Comparison of ENCODE assay signal across 10 cellular contexts in the genomic region with DNA sequence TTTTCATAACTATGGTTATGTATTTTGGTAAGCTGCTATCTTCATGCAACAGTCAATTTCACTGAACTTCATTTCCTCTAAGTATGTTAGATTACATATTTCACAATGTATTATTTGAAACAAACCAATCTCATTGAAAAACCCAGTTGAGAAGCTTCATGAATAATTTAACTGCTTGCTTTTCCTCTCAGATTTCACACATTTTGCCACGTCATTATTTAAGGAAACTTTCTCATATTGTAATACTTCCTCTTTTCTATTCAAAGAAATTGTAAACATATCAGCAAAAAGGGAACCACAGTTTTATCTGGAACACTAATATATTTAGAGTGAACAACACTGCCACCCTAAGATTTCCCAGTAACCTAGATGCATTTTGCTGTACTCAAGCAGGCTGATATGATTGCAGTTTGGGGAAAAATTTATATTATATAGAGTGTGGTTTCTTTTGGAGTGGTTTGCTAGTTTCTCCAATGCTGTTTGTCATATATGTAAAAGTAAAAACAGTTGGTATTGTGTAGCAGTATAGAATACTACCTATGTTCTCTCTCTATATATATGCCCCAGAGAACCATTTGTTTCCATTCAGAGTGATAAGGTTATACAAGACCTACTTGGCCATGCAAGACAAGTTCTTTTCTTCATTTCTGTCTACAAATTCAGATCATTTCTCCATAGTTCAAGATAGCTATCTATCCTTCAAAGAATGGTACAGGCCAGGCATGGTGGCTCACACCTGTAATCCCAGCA. TPM values are rescaled to one million over a fixed set of nuclear protein-coding genes. Genes with fewer than 3 reads are reported as not detected.
DNase-seq lines count a peak whose midpoint lies in the region; ATAC-seq and TF ChIP-seq lines count a peak whose summit lies in the region.
"Had no signal": no experiment of that assay in that cellular context is flagged by ENCODE, and none has a peak within 500 bp of the region (broad histone marks: within the 10 kb centered on the region; RNA-seq: fewer than 3 reads in every experiment).

No MANE protein-coding gene starts in this region.

- ATAC-seq in HG02973 (IDR thresholded peaks at IDR 0.05; ENCODE audit: unreplicated experiment) (peak; percentile 61), right lobe of liver (peak; percentile 42 to 76 (median 63))

- no peaks in the 10 kb centered on the region for H3K36me3 Mint-ChIP-seq in T-helper 2 cell treated with Interferon-gamma antibody and Interleukin-4, amounts not matched to agents 5 μg/mL and 100 μg/mL, for 36 hours (ENCODE audit: low read depth)

- no peak overlapping the region for H3K27ac Mint-ChIP-seq in T-helper 2 cell treated with Interferon-gamma antibody and Interleukin-4, amounts not matched to agents 5 μg/mL and 100 μg/mL, for 36 hours

- no peaks in the 10 kb centered on the region for H3K9me3 ChIP-seq in right lobe of liver

- 12% methylated on average over 1 of the region's 1 CpG for WGBS in right lobe of liver (ENCODE audit: insufficient coverage, low coverage, low lambda C conversion rate, missing lambda C conversion rate)

- H3K27me3 Mint-ChIP-seq in T-helper 2 cell treated with Interferon-gamma antibody and Interleukin-4, amounts not matched to agents 5 μg/mL and 100 μg/mL, for 36 hours (ENCODE audit: low read depth): no peaks in the 10 kb centered on the region

- no peaks in the 10 kb centered on the region for H3K36me3 ChIP-seq in GM06990 (ENCODE audit: control insufficient read depth, insufficient read depth, low read length)
- no peaks in the 10 kb centered on the region for H3K36me3 ChIP-seq in right lobe of liver

- no peak overlapping the region for H3K4me3 ChIP-seq in GM06990 (replicated peaks; ENCODE audit: low read depth, low read length)
- no peak overlapping the region for H3K4me3 ChIP-seq in right lobe of liver

- no peaks in the 10 kb centered on the region for H3K4me1 ChIP-seq in right lobe of liver

- H3K27ac ChIP-seq in right lobe of liver: peak overlapping the region in 2 of 3 donors; percentile 10 to 43

- no peak for TF ChIP-seq POLR2A in right lobe of liver (IDR thresholded peaks at IDR 0.05)

- TF ChIP-seq CTCF in GM06990 (IDR thresholded peaks at IDR 0.05; ENCODE audit: insufficient read depth, low read length, poor library complexity, severe bottlenecking): no peak
- TF ChIP-seq CTCF in right lobe of liver (IDR thresholded peaks at IDR 0.05): no peak

- no peaks in the 10 kb centered on the region for H3K4me1 Mint-ChIP-seq in T-helper 2 cell treated with Interferon-gamma antibody and Interleukin-4, amounts not matched to agents 5 μg/mL and 100 μg/mL, for 36 hours (ENCODE audit: low read depth)

- H3K9me3 Mint-ChIP-seq in T-helper 2 cell treated with Interferon-gamma antibody and Interleukin-4, amounts not matched to agents 5 μg/mL and 100 μg/mL, for 36 hours: peaks cover 22% of the 10 kb centered on the region

- H3K27me3 ChIP-seq in GM06990 (replicated peaks; ENCODE audit: control insufficient read depth, insufficient read depth, low read length) (no peaks in the 10 kb centered on the region), right lobe of liver (no peaks in the 10 kb centered on the region)

- no peak overlapping the region for H3K4me3 Mint-ChIP-seq in T-helper 2 cell treated with Interferon-gamma antibody and Interleukin-4, amounts not matched to agents 5 μg/mL and 100 μg/mL, for 36 hours

- intact Hi-C loops in right lobe of liver (cut with DNase I): no loop called here

- DNase-seq in GM06990 (ENCODE audit: extremely low read depth, insufficient read length): peak; percentile 50
- DNase-seq in SKM-1 (lab: John Stamatoyannopoulos, UW; ENCODE audit: unreplicated experiment): peak; percentile 96
- DNase-seq in right lobe of liver: no peak
- DNase-seq in stimulated activated CD4-positive, alpha-beta T cell treated with anti-CD3 and anti-CD28 coated beads, Interleukin-4, amount 100 ng/mL, for 1 hour: no peak
- no peak for DNase-seq in SHP77 treated with DMSO at 0.1 percent for 48 hours (lab: John Stamatoyannopoulos, UW)
- no peak for DNase-seq in central memory CD4-positive, alpha-beta T cell
- no peak for DNase-seq in T-helper 2 cell treated with Interferon-gamma antibody and Interleukin-4, amounts not matched to agents 5 μg/mL and 100 μg/mL, for 36 hours (ENCODE audit: low spot score)
- DNase-seq: DMS 273 treated with DMSO at 0.1 percent for 48 hours, NCI-H1436 had no signal

RNA-seq across cellular contexts. Expression of gene AHCTF1, which starts 28.4 kb away (rescaled TPM):
- total RNA-seq in right lobe of liver: 10 to 100 TPM; 10.3 to 23.4 (median 14.9) TPM

RNA-seq across cellular contexts. Expression of gene ZNF695, which starts 47.7 kb away (rescaled TPM):
- not detected for total RNA-seq in right lobe of liver

Comparison
In these comparisons a context has a peak if more than half of its experiments do, and no peak if none do; other contexts are left out.
1. DNase-seq: peak in GM06990 (single experiment) and SKM-1 (single experiment); none in right lobe of liver (0 of 3), stimulated activated CD4-positive, alpha-beta T cell treated with anti-CD3 and anti-CD28 coated beads, Interleukin-4, amount 100 ng/mL, for 1 hour (single experiment), SHP77 treated with DMSO at 0.1 percent for 48 hours (single experiment), central memory CD4-positive, alpha-beta T cell (single experiment) and T-helper 2 cell treated with Interferon-gamma antibody and Interleukin-4, amounts not matched to agents 5 μg/mL and 100 μg/mL, for 36 hours (single experiment).